In the genomic region with DNA sequence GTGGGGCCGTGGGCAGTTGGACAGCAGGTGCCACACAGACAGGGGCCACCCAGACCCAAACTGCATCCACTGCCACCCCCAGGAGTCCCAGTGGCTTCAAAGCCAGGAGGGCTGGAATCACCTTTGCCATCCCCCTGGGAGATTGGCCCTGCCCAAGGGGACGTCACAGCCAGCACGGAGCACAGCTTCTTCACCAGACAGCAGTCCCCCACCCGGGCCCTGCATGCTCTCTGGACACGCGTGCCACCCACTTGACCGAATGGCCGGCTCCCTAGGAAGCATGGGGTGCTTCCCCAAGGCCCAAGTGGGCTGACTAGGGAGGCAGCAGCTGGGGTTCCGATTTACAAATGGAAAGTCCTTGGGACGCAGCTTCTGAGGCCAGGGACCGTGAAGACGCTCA, we compare ENCODE assay signal across 2 cellular contexts.
"Had no signal": no experiment of that assay in that cellular context is flagged by ENCODE, and none has a peak within 500 bp of the region (broad histone marks: within the 10 kb centered on the region; RNA-seq: fewer than 3 reads in every experiment).

No MANE protein-coding gene starts in this region.

- H2AFZ ChIP-seq: GM23338 had no signal

- H3K4me3 ChIP-seq: GM23338 had no signal

- H3K4me2 ChIP-seq: GM23338 had no signal

- ATAC-seq: GM23338 had no signal

- DNase-seq: HCEC 1CT had no signal
